8 cellular contexts compared by ENCODE assay signal in the genomic region with DNA sequence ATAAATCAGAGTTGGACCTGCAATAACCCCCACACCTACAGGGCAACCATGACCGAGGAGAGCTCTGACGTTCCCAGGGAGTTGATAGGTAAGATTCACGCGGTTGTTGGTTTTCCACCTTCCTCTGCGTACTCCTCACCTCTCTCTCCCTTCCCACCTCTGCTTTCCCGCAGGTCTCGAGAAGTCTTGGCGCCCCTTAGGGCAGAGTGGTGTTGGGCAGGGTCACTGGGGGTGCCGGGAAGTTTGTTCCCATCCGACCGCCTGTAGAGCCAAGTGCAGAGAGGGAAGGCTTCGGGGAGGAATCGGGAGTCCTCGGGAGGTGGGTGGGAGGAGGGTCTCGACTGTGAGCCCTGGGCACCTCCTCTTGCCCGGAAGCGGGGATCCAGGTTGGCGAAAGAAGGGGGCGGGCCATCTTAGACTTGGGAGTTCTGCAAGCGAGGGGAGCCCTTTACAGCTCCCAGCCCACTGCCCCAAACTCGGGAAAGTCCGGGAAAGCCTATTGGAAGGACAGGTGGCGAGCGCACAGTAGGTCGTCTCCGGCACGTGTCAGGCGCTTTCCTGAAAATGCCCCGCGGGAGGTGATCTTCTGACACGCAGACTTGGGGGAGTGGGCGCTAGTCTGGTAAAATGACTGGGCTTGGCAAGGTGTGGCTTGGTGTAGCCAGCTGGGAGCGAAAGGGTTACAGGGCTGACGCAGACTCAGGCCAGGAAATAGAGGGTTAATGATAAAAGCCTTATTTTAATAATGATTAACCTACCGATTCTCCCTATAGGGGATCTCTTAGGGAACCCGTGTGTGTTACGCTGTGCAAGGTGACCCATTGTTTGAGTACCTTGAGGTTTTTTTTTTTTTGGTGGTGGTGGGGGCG. TPM values are rescaled to one million over a fixed set of nuclear protein-coding genes. Genes with fewer than 3 reads are reported as not detected.
DNase-seq lines count a peak whose midpoint lies in the region; ATAC-seq, FAIRE-seq and TF ChIP-seq lines count a peak whose summit lies in the region.

No MANE protein-coding gene starts in this region.

- H3K27ac ChIP-seq in CD4-positive, CD25-positive, alpha-beta regulatory T cell (ENCODE audit: insufficient read depth, low read length, poor library complexity, severe bottlenecking), result peak overlapping the region; percentile 28
- peak overlapping the region; percentile 16 for H3K27ac ChIP-seq in caudate nucleus (ENCODE audit: low read depth, low read length)
- no peak overlapping the region for H3K27ac ChIP-seq in HepG2 (ENCODE audit: extremely low read length, insufficient read depth, low read length)

- peaks cover 2% of the 10 kb centered on the region for H3K36me3 Mint-ChIP-seq in CD4-positive, CD25-positive, alpha-beta regulatory T cell

- peak in 1 of 3 donors; percentile 12 for DNase-seq in CD4-positive, CD25-positive, alpha-beta regulatory T cell
- DNase-seq in H7, result peak; percentile 74
- peak; percentile 20 for DNase-seq in SK-MEL-5 (ENCODE audit: low read depth, low spot score)
- DNase-seq in caudate nucleus (lab: John Stamatoyannopoulos, UW), result peak in 6 of 61 donors; percentile 10 to 46 (median 22)
- peak; percentile 30 for DNase-seq in HepG2 (ENCODE audit: low spot score)
- peak in 5 of 6 experiments; percentile 9 to 51 (median 31) for DNase-seq in stimulated activated naive CD4-positive, alpha-beta T cell (lab: John Stamatoyannopoulos, UW)

- H3K4me3 ChIP-seq in CD4-positive, CD25-positive, alpha-beta regulatory T cell (ENCODE audit: low read depth, low read length), result peak overlapping the region; percentile 84
- H3K4me3 ChIP-seq in H7 (ENCODE audit: insufficient read depth, low read depth, low read length), result peak overlapping the region; percentile 98
- H3K4me3 ChIP-seq in HepG2 (replicated peaks in 1 of 3; ENCODE audit: insufficient read depth in 1 of 3, low read depth in 2 of 3, low read length in 3 of 3), result peak overlapping the region; percentile 67 to 81 (median 79)

- peak overlapping the region; percentile 100 for H3K4me2 ChIP-seq in HepG2 (ENCODE audit: low read depth, low read length)

- no peaks in the 10 kb centered on the region for H3K9me3 ChIP-seq in CD4-positive, CD25-positive, alpha-beta regulatory T cell (ENCODE audit: control insufficient read depth in 2 of 2, low read length in 2 of 2)
- H3K9me3 ChIP-seq in HepG2 (ENCODE audit: low read length), result no peaks in the 10 kb centered on the region

- ATAC-seq in CD4-positive, CD25-positive, alpha-beta regulatory T cell (ENCODE audit: low read depth in 2 of 2), result peak in 1 of 2 donors; percentile 11
- ATAC-seq in HepG2, result peak; percentile 31
- ATAC-seq in HG02870 (IDR thresholded peaks at IDR 0.05; ENCODE audit: unreplicated experiment), result no peak
- no peak for ATAC-seq in HG03442 (IDR thresholded peaks at IDR 0.05; ENCODE audit: unreplicated experiment)

- POLR2A ChIA-PET in HepG2 (lab: Yijun Ruan, JAX), result interaction anchor here (0.7 to 0.9 kb wide), 3 partner anchors 158 to 712 kb away, joined by 3 to 5 read pairs (median 3); no protein-coding TSS in a partner anchor

- TF ChIP-seq EP300 in HepG2 (IDR thresholded peaks at IDR 0.05; ENCODE audit: low read depth in 2 of 2, low read length in 2 of 2) (no peak), HepG2 (CRISPR knock-in tag; IDR thresholded peaks at IDR 0.05; ENCODE audit: borderline replicate concordance) (no peak)

- no peak for TF ChIP-seq POLR2A in HepG2 (IDR thresholded peaks at IDR 0.05; ENCODE audit: insufficient read depth in 1 of 2, low read depth in 2 of 2, low read length in 2 of 2)

- intact Hi-C loops in HepG2 (cut with micrococcal nuclease; ENCODE audit: unreplicated experiment), result loop anchor here (5.0 kb wide), 2 partner anchors 317 to 662 kb away; no protein-coding TSS in a partner anchor

- H3K27me3 ChIP-seq in CD4-positive, CD25-positive, alpha-beta regulatory T cell (ENCODE audit: control insufficient read depth, insufficient read depth, low read length), result peaks cover 4% of the 10 kb centered on the region
- H3K27me3 ChIP-seq in H7 (ENCODE audit: control insufficient read depth, insufficient read depth, low read length) (no peaks in the 10 kb centered on the region), HepG2 (ENCODE audit: control insufficient read depth in 1 of 2, insufficient read depth in 2 of 2, low read length in 2 of 2) (peaks cover 0 to 21% of the 10 kb centered on the region in 2 experiments; a peak in 3 of 5 replicates)

- peaks cover 4 to 25% (median 14%) of the 10 kb centered on the region in 4 donors for H3K4me1 Mint-ChIP-seq in CD4-positive, CD25-positive, alpha-beta regulatory T cell

- CTCF ChIA-PET in HepG2 (lab: Yijun Ruan, JAX; ENCODE audit: low intra/inter-chr PET ratio, low total read pairs), result interaction anchor here (2.2 kb wide), 1 partner anchor 210 kb away, joined by 10 read pairs; no protein-coding TSS in a partner anchor

- H3K4me1 ChIP-seq in CD4-positive, CD25-positive, alpha-beta regulatory T cell (ENCODE audit: control insufficient read depth, insufficient read depth, low read length, poor library complexity, severe bottlenecking), result peaks cover 18% of the 10 kb centered on the region
- H3K4me1 ChIP-seq in HepG2 (ENCODE audit: insufficient read depth, low read length), result peaks cover 35% of the 10 kb centered on the region

- H2AFZ ChIP-seq in HepG2 (ENCODE audit: low read length), result peak overlapping the region; percentile 57

- TF ChIP-seq RAD21 in HepG2 (CRISPR knock-in tag; IDR thresholded peaks at IDR 0.05), result no peak

- no peak for TF ChIP-seq CTCF in HepG2 (CRISPR knock-in tag; IDR thresholded peaks at IDR 0.05)

- H3K9ac ChIP-seq in HepG2 (ENCODE audit: insufficient read depth, low read depth, low read length), result peak overlapping the region; percentile 59

- peaks cover 0 to 2% (median 0%) of the 10 kb centered on the region in 7 donors for H3K9me3 Mint-ChIP-seq in CD4-positive, CD25-positive, alpha-beta regulatory T cell

- H3K36me3 ChIP-seq in CD4-positive, CD25-positive, alpha-beta regulatory T cell (ENCODE audit: control insufficient read depth, insufficient read depth, low read length), result no peaks in the 10 kb centered on the region
- H3K36me3 ChIP-seq in H7 (replicated peaks; ENCODE audit: control insufficient read depth, insufficient read depth, low read length) (no peaks in the 10 kb centered on the region), HepG2 (replicated peaks in 1 of 2; ENCODE audit: control insufficient read depth in 1 of 2, insufficient read depth in 2 of 2, low read length in 2 of 2) (no peaks in the 10 kb centered on the region)

- no peak for FAIRE-seq in HepG2 (lab: Jason Lieb, UNC)

- peak overlapping the region; percentile 80 to 94 (median 92) for H3K4me3 Mint-ChIP-seq in CD4-positive, CD25-positive, alpha-beta regulatory T cell

- 6% methylated on average over 32 of the region's 38 CpGs for WGBS in HepG2 (ENCODE audit: low lambda C conversion rate)

- peak overlapping the region; percentile 58 to 88 (median 86) for H3K27ac Mint-ChIP-seq in CD4-positive, CD25-positive, alpha-beta regulatory T cell

- H3K79me2 ChIP-seq in HepG2 (ENCODE audit: insufficient read depth, low read length), result no peaks in the 10 kb centered on the region

- in situ Hi-C loops in SK-MEL-5 (cut with HindIII; ENCODE audit: low pct_unique_long_range_greater_than_20kb, low sequenced_read_pairs) (no loop called here), HepG2 (cut with HindIII; ENCODE audit: extremely low pct_ligation_motif_present, low pct_unique_long_range_greater_than_20kb) (loop anchor here (5.0 kb wide), 1 partner anchor 322 kb away; no protein-coding TSS in a partner anchor)

- no peaks in the 10 kb centered on the region for H4K20me1 ChIP-seq in HepG2 (ENCODE audit: insufficient read depth, low read length)

- peaks cover 18% of the 10 kb centered on the region for H3K27me3 Mint-ChIP-seq in CD4-positive, CD25-positive, alpha-beta regulatory T cell

- BruUV-seq in HepG2 (replicated peaks; lab: Mats Ljungman, UMichigan), result TSS peak; percentile 61

RNA-seq across cellular contexts. Expression of a gene that starts 0.8 kb away (rescaled TPM):
- total RNA-seq in CD4-positive, CD25-positive, alpha-beta regulatory T cell, result 3.0 TPM
- 1 to 10 TPM in 1 of 4 donors, under 1 TPM in 3; 0.36 to 1.8 (median 0.45) TPM for polyA plus RNA-seq in CD4-positive, CD25-positive, alpha-beta regulatory T cell
- total RNA-seq in H7 (2014; rRNA removed; shearing (Covaris generic)), result 19.4 and 23.4 TPM in 2 replicates
- total RNA-seq in SK-MEL-5 (2014; rRNA removed; shearing (Covaris generic)), result 45.1 and 45.5 TPM in 2 replicates
- polyA plus RNA-seq in SK-MEL-5 (2015; cell fraction: cytosol; rRNA removed), result 24.8 and 35.9 TPM in 2 replicates
- polyA plus RNA-seq in SK-MEL-5 (2015; cell fraction: nucleus; rRNA removed), result 16.7 and 17.1 TPM in 2 replicates
- total RNA-seq in HepG2 (2016; rRNA removed; fragmentation: Illumina TruSeq; extraction: Trizol), result 2.6 and 2.9 TPM in 2 replicates
- 0.62 and 0.71 TPM in 2 replicates for total RNA-seq in HepG2 (2016; cell fraction: cytosol; rRNA removed; fragmentation: Illumina TruSeq; extraction: Trizol; ENCODE audit: low read depth)
- 2.5 TPM in 2 replicates for total RNA-seq in HepG2 (2016; cell fraction: insoluble cytoplasmic fraction; rRNA removed; fragmentation: Illumina TruSeq; extraction: Trizol)
- 0.96 and 0.99 TPM in 2 replicates for total RNA-seq in HepG2 (2016; cell fraction: membrane; rRNA removed; fragmentation: Illumina TruSeq; extraction: Trizol)
- 2.9 and 3.2 TPM in 2 replicates for total RNA-seq in HepG2 (2016; cell fraction: nucleus; rRNA removed; fragmentation: Illumina TruSeq; extraction: Trizol)
- polyA plus RNA-seq in HepG2 (2011; rRNA removed), result 1.4 and 1.8 TPM in 2 replicates
- polyA plus RNA-seq in HepG2 (2011; cell fraction: cytosol; rRNA removed), result 1.1 and 1.2 TPM in 2 replicates
- 1.3 TPM in 2 replicates for polyA plus RNA-seq in HepG2 (2011; cell fraction: nucleus; rRNA removed)
- polyA plus RNA-seq in HepG2 (2012), result 1.3 and 2.3 TPM in 2 replicates
- polyA plus RNA-seq in HepG2 (2016; cell fraction: cytosol; fragmentation: Illumina TruSeq; extraction: Trizol; ENCODE audit: low read depth), result 0.12 and 0.16 TPM in 2 replicates
- 1.6 and 2.0 TPM in 2 replicates for polyA plus RNA-seq in HepG2 (2016; cell fraction: insoluble cytoplasmic fraction; fragmentation: Illumina TruSeq; extraction: Trizol; ENCODE audit: low read depth)
- polyA plus RNA-seq in HepG2 (2016; cell fraction: membrane; fragmentation: Illumina TruSeq; extraction: Trizol; ENCODE audit: low read depth), result 0.38 and 0.58 TPM in 2 replicates
- polyA plus RNA-seq in HepG2 (2016; cell fraction: nucleus; fragmentation: Illumina TruSeq; extraction: Trizol; ENCODE audit: insufficient read depth, low read depth), result 1.9 and 2.5 TPM in 2 replicates
- polyA minus RNA-seq in HepG2 (2011; rRNA and poly(A)+ RNA removed; ENCODE audit: low replicate concordance), result 1.8 and 15.1 TPM in 2 replicates
- polyA minus RNA-seq in HepG2 (2011; cell fraction: cytosol; rRNA and poly(A)+ RNA removed), result 1.8 and 1.9 TPM in 2 replicates
- 4.6 and 7.1 TPM in 2 replicates for polyA minus RNA-seq in HepG2 (2011; cell fraction: nucleus; rRNA and poly(A)+ RNA removed)
